12 cellular contexts compared by ENCODE assay signal in the genomic region with DNA sequence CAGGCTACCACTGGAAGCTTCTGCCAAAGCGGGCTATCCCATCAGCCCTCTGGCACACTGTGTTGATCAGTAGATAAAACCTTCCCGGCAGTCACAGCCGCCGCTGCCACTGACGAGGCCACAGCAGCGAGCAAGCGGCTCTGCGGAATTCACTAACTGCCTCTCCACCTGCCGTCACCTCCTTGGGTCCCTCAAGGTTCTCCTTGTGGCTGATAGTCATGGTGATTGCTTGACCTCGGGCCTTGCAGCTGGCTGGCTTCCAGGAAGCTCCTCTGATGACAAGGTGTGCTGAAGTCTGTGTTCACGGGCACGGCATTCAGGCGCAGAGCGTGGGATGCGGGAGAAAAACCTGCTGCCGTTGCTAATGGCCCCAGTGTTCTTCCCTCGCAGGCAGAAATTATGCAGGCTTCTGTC.
A peak's percentile ranks its signal among the peaks of the same experiment; 100 is the strongest.
DNase-seq lines count a peak whose midpoint lies in the region; TF ChIP-seq lines count a peak whose summit lies in the region.
"Had no signal": no experiment of that assay in that cellular context is flagged by ENCODE, and none has a peak within 500 bp of the region (broad histone marks: within the 10 kb centered on the region; RNA-seq: fewer than 3 reads in every experiment).

No MANE protein-coding gene starts in this region.

- H3K27ac Mint-ChIP-seq in nephron progenitor cell: peak overlapping the region; percentile 25
- H3K27ac Mint-ChIP-seq in activated T-helper 1 cell treated with anti-CD3 and anti-CD28 coated beads, Interleukin-12 subunit alpha, Interleukin-12 subunit beta, Interleukin-2, Interleukin-4 antibody, amounts not matched to agents 30 ng/mL and 10 ng/mL and 1 ng/mL, durations not matched to agents 14 hours and 24 hours and 36 hours: no peak overlapping the region
- H3K27ac Mint-ChIP-seq: activated naive CD4-positive, alpha-beta T cell treated with anti-CD3 and anti-CD28 coated beads, Interleukin-2, amount 50 U/mL, for 24 hours had no signal

- H3K4me3 ChIP-seq in colonic mucosa (no peak overlapping the region), vagina (peak overlapping the region in 1 of 2 donors; percentile 2)

- H3K36me3 ChIP-seq in colonic mucosa (no peaks in the 10 kb centered on the region), vagina (no peaks in the 10 kb centered on the region)

- H3K9me3 Mint-ChIP-seq in nephron progenitor cell: peaks cover 18% of the 10 kb centered on the region
- peaks cover 5% of the 10 kb centered on the region for H3K9me3 Mint-ChIP-seq in activated T-helper 1 cell treated with anti-CD3 and anti-CD28 coated beads, Interleukin-12 subunit alpha, Interleukin-12 subunit beta, Interleukin-2, Interleukin-4 antibody, amounts not matched to agents 30 ng/mL and 10 ng/mL and 1 ng/mL, durations not matched to agents 14 hours and 24 hours and 36 hours

- no peaks in the 10 kb centered on the region for H3K9me3 ChIP-seq in colonic mucosa
- H3K9me3 ChIP-seq in vagina: no peaks in the 10 kb centered on the region

- DNase-seq in DMS79 treated with DMSO at 0.1 percent for 48 hours (lab: John Stamatoyannopoulos, UW) (peak; percentile 18), NCI-H2227 treated with DMSO at 0.1 percent for 48 hours (lab: John Stamatoyannopoulos, UW) (peak; percentile 70), colonic mucosa (peak; percentile 17), nephron progenitor cell (peak; percentile 9), vagina (ENCODE audit: extremely low spot score in 2 of 2) (no peak)
- no peak for DNase-seq in activated T-helper 1 cell treated with anti-CD3 and anti-CD28 coated beads, Interleukin-12 subunit alpha, Interleukin-12 subunit beta, Interleukin-2, Interleukin-4 antibody, amounts not matched to agents 30 ng/mL and 10 ng/mL and 1 ng/mL, durations not matched to agents 14 hours and 24 hours and 36 hours (ENCODE audit: low spot score)
- DNase-seq in stimulated activated CD8-positive, alpha-beta memory T cell treated with anti-CD3 and anti-CD28 coated beads, Interleukin-4, amount 100 ng/mL, for 48 hours: no peak
- no peak for DNase-seq in central memory CD4-positive, alpha-beta T cell
- DNase-seq: COR-L47; NCI-H510A; stimulated activated CD4-positive, alpha-beta T cell treated with anti-CD3 and anti-CD28 coated beads, Interleukin-1b, Interleukin-23, amount 100 ng/mL, for 48 hours had no signal

- H3K27me3 Mint-ChIP-seq in nephron progenitor cell (ENCODE audit: low read depth, poor library complexity): peaks cover 7% of the 10 kb centered on the region
- H3K27me3 Mint-ChIP-seq in activated T-helper 1 cell treated with anti-CD3 and anti-CD28 coated beads, Interleukin-12 subunit alpha, Interleukin-12 subunit beta, Interleukin-2, Interleukin-4 antibody, amounts not matched to agents 30 ng/mL and 10 ng/mL and 1 ng/mL, durations not matched to agents 14 hours and 24 hours and 36 hours (ENCODE audit: insufficient read depth): no peaks in the 10 kb centered on the region

- H3K4me1 ChIP-seq in colonic mucosa (no peaks in the 10 kb centered on the region), vagina (no peaks in the 10 kb centered on the region)

- peaks cover 2% of the 10 kb centered on the region for H3K36me3 Mint-ChIP-seq in nephron progenitor cell (ENCODE audit: low read depth)
- no peaks in the 10 kb centered on the region for H3K36me3 Mint-ChIP-seq in activated T-helper 1 cell treated with anti-CD3 and anti-CD28 coated beads, Interleukin-12 subunit alpha, Interleukin-12 subunit beta, Interleukin-2, Interleukin-4 antibody, amounts not matched to agents 30 ng/mL and 10 ng/mL and 1 ng/mL, durations not matched to agents 14 hours and 24 hours and 36 hours (ENCODE audit: low read depth)
- H3K36me3 Mint-ChIP-seq: activated naive CD4-positive, alpha-beta T cell treated with anti-CD3 and anti-CD28 coated beads, Interleukin-2, amount 50 U/mL, for 24 hours had no signal

- peaks cover 11% of the 10 kb centered on the region for H3K4me1 Mint-ChIP-seq in nephron progenitor cell
- H3K4me1 Mint-ChIP-seq in activated T-helper 1 cell treated with anti-CD3 and anti-CD28 coated beads, Interleukin-12 subunit alpha, Interleukin-12 subunit beta, Interleukin-2, Interleukin-4 antibody, amounts not matched to agents 30 ng/mL and 10 ng/mL and 1 ng/mL, durations not matched to agents 14 hours and 24 hours and 36 hours (ENCODE audit: low read depth): no peaks in the 10 kb centered on the region
- H3K4me1 Mint-ChIP-seq: activated naive CD4-positive, alpha-beta T cell treated with anti-CD3 and anti-CD28 coated beads, Interleukin-2, amount 50 U/mL, for 24 hours had no signal

- H3K9ac ChIP-seq in colonic mucosa (ENCODE audit: low read depth in 2 of 2, low read length in 2 of 2): no peak overlapping the region

- H3K27ac ChIP-seq in colonic mucosa: no peak overlapping the region
- H3K27ac ChIP-seq in vagina: no peak overlapping the region

- H3K27me3 ChIP-seq in colonic mucosa (no peaks in the 10 kb centered on the region), vagina (no peaks in the 10 kb centered on the region)

- intact Hi-C loops in colonic mucosa (cut with DNase I): no loop called here
- intact Hi-C loops in activated T-helper 1 cell treated with anti-CD3 and anti-CD28 coated beads, Interleukin-12 subunit alpha, Interleukin-12 subunit beta, Interleukin-2, Interleukin-4 antibody, amounts not matched to agents 30 ng/mL and 10 ng/mL and 1 ng/mL, durations not matched to agents 14 hours and 24 hours and 36 hours (cut with micrococcal nuclease): no loop called here
- intact Hi-C loops in vagina (cut with DNase I): no loop called here

- H3K4me3 Mint-ChIP-seq in nephron progenitor cell: no peak overlapping the region
- H3K4me3 Mint-ChIP-seq in activated T-helper 1 cell treated with anti-CD3 and anti-CD28 coated beads, Interleukin-12 subunit alpha, Interleukin-12 subunit beta, Interleukin-2, Interleukin-4 antibody, amounts not matched to agents 30 ng/mL and 10 ng/mL and 1 ng/mL, durations not matched to agents 14 hours and 24 hours and 36 hours: no peak overlapping the region
- H3K4me3 Mint-ChIP-seq: activated naive CD4-positive, alpha-beta T cell treated with anti-CD3 and anti-CD28 coated beads, Interleukin-2, amount 50 U/mL, for 24 hours had no signal

- TF ChIP-seq POLR2A in vagina (IDR thresholded peaks at IDR 0.05): no peak

- TF ChIP-seq CTCF in colonic mucosa (IDR thresholded peaks at IDR 0.05) (no peak), nephron progenitor cell (IDR thresholded peaks at IDR 0.05) (no peak), vagina (IDR thresholded peaks at IDR 0.05) (no peak)

Comparison
In these comparisons a context has a peak if more than half of its experiments do, and no peak if none do; other contexts are left out.
1. DNase-seq: peak in DMS79 treated with DMSO at 0.1 percent for 48 hours (single experiment), NCI-H2227 treated with DMSO at 0.1 percent for 48 hours (single experiment), colonic mucosa (single experiment) and nephron progenitor cell (single experiment); none in activated T-helper 1 cell treated with anti-CD3 and anti-CD28 coated beads, Interleukin-12 subunit alpha, Interleukin-12 subunit beta, Interleukin-2, Interleukin-4 antibody, amounts not matched to agents 30 ng/mL and 10 ng/mL and 1 ng/mL, durations not matched to agents 14 hours and 24 hours and 36 hours (single experiment), vagina (0 of 2), stimulated activated CD8-positive, alpha-beta memory T cell treated with anti-CD3 and anti-CD28 coated beads, Interleukin-4, amount 100 ng/mL, for 48 hours (single experiment) and central memory CD4-positive, alpha-beta T cell (single experiment).